Comparison of ENCODE assay signal across 11 cellular contexts in genomic region chr19:16449330-16449961, GRCh38. TPM values are rescaled to one million over a fixed set of nuclear protein-coding genes. Genes with fewer than 3 reads are reported as not detected.
A peak's percentile ranks its signal among the peaks of the same experiment; 100 is the strongest.
DNase-seq lines count a peak whose midpoint lies in the region; ATAC-seq and TF ChIP-seq lines count a peak whose summit lies in the region.
"Had no signal": no experiment of that assay in that cellular context is flagged by ENCODE, and none has a peak within 500 bp of the region (broad histone marks: within the 10 kb centered on the region; RNA-seq: fewer than 3 reads in every experiment).

No MANE protein-coding gene starts in this region.

- H3K4me3 ChIP-seq in DND-41 (ENCODE audit: low read depth in 1 of 2, low read length in 2 of 2) (no peak overlapping the region), MM.1S (ENCODE audit: low read length) (peak overlapping the region; percentile 1; the same call in 1 of the 2 replicates), choroid plexus epithelial cell (ENCODE audit: low read depth, low read length) (no peak overlapping the region), neuronal stem cell (ENCODE audit: low read length in 2 of 2) (no peak overlapping the region), neural progenitor cell (no peak overlapping the region)
- H3K4me3 ChIP-seq: right lobe of liver had no signal

- H3F3A ChIP-seq in MM.1S (ENCODE audit: insufficient read depth, low read length) (peaks cover 21% of the 10 kb centered on the region), neural progenitor cell (ENCODE audit: low read depth) (peaks cover 6% of the 10 kb centered on the region)

- no peak overlapping the region for H4K8ac ChIP-seq in neuronal stem cell (ENCODE audit: low read depth, low read length)

- H3K79me1 ChIP-seq in neuronal stem cell (ENCODE audit: low read depth, low read length) = no peaks in the 10 kb centered on the region

- no peak overlapping the region for H3K23ac ChIP-seq in neuronal stem cell (ENCODE audit: low read depth, low read length, poor library complexity)

- H3K14ac ChIP-seq in neuronal stem cell (ENCODE audit: low read length) = no peak overlapping the region

- WGBS in neuronal stem cell (ENCODE audit: extremely low coverage in 2 of 2, insufficient read length in 2 of 2, insufficient replicate concordance in 1 of 2), 2 donors = no CpG with 5 or more reads among the region's 6 CpGs

- H3K36me3 ChIP-seq in DND-41 (ENCODE audit: insufficient read depth, low read length) = 0 out of 2 replicates have a peak, but pooled peaks cover 4% of the 10 kb centered on the region
- H3K36me3 ChIP-seq in MM.1S (replicated peaks; ENCODE audit: insufficient read depth, low read length) = no peaks in the 10 kb centered on the region
- peaks cover 3 to 8% of the 10 kb centered on the region in 2 donors for H3K36me3 ChIP-seq in neuronal stem cell (replicated peaks in 1 of 2; ENCODE audit: control insufficient read depth in 2 of 2, insufficient read depth in 2 of 2, low read length in 2 of 2)
- H3K36me3 ChIP-seq in neural progenitor cell = no peaks in the 10 kb centered on the region
- H3K36me3 ChIP-seq: right lobe of liver had no signal

- H2AK5ac ChIP-seq in neuronal stem cell (ENCODE audit: low read depth, low read length) = no peak overlapping the region

- H3K9me3 ChIP-seq in DND-41 (ENCODE audit: insufficient read depth, low read length, severe bottlenecking) = no peaks in the 10 kb centered on the region
- no peaks in the 10 kb centered on the region for H3K9me3 ChIP-seq in MM.1S (replicated peaks; ENCODE audit: insufficient read depth, low read length)
- no peaks in the 10 kb centered on the region for H3K9me3 ChIP-seq in neuronal stem cell (replicated peaks in 1 of 2; ENCODE audit: control insufficient read depth in 2 of 2, insufficient read depth in 1 of 2, low read depth in 1 of 2, low read length in 2 of 2)
- H3K9me3 ChIP-seq in neural progenitor cell (ENCODE audit: low read depth) = no peaks in the 10 kb centered on the region
- H3K9me3 ChIP-seq: right lobe of liver had no signal

- H3K27ac ChIP-seq in DND-41 (ENCODE audit: low read length) (no peak overlapping the region), MM.1S (ENCODE audit: low read length) (peak overlapping the region; percentile 81), neuronal stem cell (replicated peaks; ENCODE audit: low read length) (no peak overlapping the region), neural progenitor cell (no peak overlapping the region)

- H2BK12ac ChIP-seq in neuronal stem cell (ENCODE audit: low read length) = no peak overlapping the region

- H2AFZ ChIP-seq in DND-41 (ENCODE audit: low read depth, low read length) = no peak overlapping the region
- no peak overlapping the region for H2AFZ ChIP-seq in MM.1S (ENCODE audit: low read length)
- no peak overlapping the region for H2AFZ ChIP-seq in neuronal stem cell (ENCODE audit: low read length)
- H2AFZ ChIP-seq in neural progenitor cell (replicated peaks) = no peak overlapping the region

- H2BK15ac ChIP-seq in neuronal stem cell (ENCODE audit: low read length) = no peak overlapping the region

- no peaks in the 10 kb centered on the region for H3K9me3 Mint-ChIP-seq in neural progenitor cell
- H3K9me3 Mint-ChIP-seq: endodermal cell had no signal

- H3K4me2 ChIP-seq in DND-41 (ENCODE audit: insufficient read depth, low read length) (no peak overlapping the region), MM.1S (ENCODE audit: low read depth, low read length) (peak overlapping the region; percentile 51; the same call in 1 of the 2 replicates), neuronal stem cell (ENCODE audit: insufficient read depth, low read length, poor library complexity, severe bottlenecking) (no peak overlapping the region), neural progenitor cell (no peak overlapping the region)

- H3K36me3 Mint-ChIP-seq in neural progenitor cell = peaks cover 7% of the 10 kb centered on the region

- peak; percentile 47; the same call in 2 of the 3 replicates for ATAC-seq in DND-41 (ENCODE audit: insufficient read depth, low read depth)
- ATAC-seq in GM19397 (IDR thresholded peaks at IDR 0.05; ENCODE audit: unreplicated experiment) = peak; percentile 44
- ATAC-seq in GM21515 (IDR thresholded peaks at IDR 0.05; ENCODE audit: unreplicated experiment) = no peak
- ATAC-seq: Panc1 had no signal

- no peak overlapping the region for H3K18ac ChIP-seq in neuronal stem cell (ENCODE audit: low read length)

- H4K20me1 ChIP-seq in DND-41 (ENCODE audit: insufficient read depth, low read length) (peaks cover 69% of the 10 kb centered on the region), MM.1S (ENCODE audit: insufficient read depth, low read length) (no peaks in the 10 kb centered on the region), neural progenitor cell (ENCODE audit: low read depth) (peaks cover 74% of the 10 kb centered on the region)

- no peak overlapping the region for H3K4ac ChIP-seq in neuronal stem cell (ENCODE audit: low read length)

- H3K27me3 ChIP-seq in DND-41 (ENCODE audit: insufficient read depth, low read length, poor library complexity) (no peaks in the 10 kb centered on the region), MM.1S (replicated peaks; ENCODE audit: insufficient read depth, low read length) (no peaks in the 10 kb centered on the region), neuronal stem cell (ENCODE audit: control insufficient read depth in 3 of 3, insufficient read depth in 3 of 3, low read depth in 1 of 3, low read length in 3 of 3) (no peaks in the 10 kb centered on the region), neural progenitor cell (no peaks in the 10 kb centered on the region)
- H3K27me3 ChIP-seq: right lobe of liver had no signal

- no peak overlapping the region for H4K91ac ChIP-seq in neuronal stem cell (ENCODE audit: low read depth, low read length, poor library complexity)

- H3K4me1 ChIP-seq in DND-41 (ENCODE audit: insufficient read depth, low read length) = no peaks in the 10 kb centered on the region
- H3K4me1 ChIP-seq in MM.1S (ENCODE audit: low read length) = peaks cover 50% of the 10 kb centered on the region
- H3K4me1 ChIP-seq in neuronal stem cell (ENCODE audit: control insufficient read depth in 2 of 2, insufficient read depth in 1 of 2, low read depth in 1 of 2, low read length in 2 of 2) = peaks cover 5 to 12% of the 10 kb centered on the region in 2 donors
- peaks cover 18% of the 10 kb centered on the region for H3K4me1 ChIP-seq in neural progenitor cell

- peaks cover 34% of the 10 kb centered on the region for H3K4me1 Mint-ChIP-seq in neural progenitor cell

- H3K27me3 Mint-ChIP-seq in neural progenitor cell (ENCODE audit: insufficient read depth, low read depth) = no peaks in the 10 kb centered on the region

- H3K9ac ChIP-seq in DND-41 (ENCODE audit: low read depth, low read length) (no peak overlapping the region), MM.1S (ENCODE audit: low read length) (peak overlapping the region; percentile 39), neuronal stem cell (ENCODE audit: low read depth, low read length, poor library complexity) (no peak overlapping the region), neural progenitor cell (no peak overlapping the region)

- H3K9me2 ChIP-seq in MM.1S (replicated peaks; ENCODE audit: insufficient read depth, low read length) = no peaks in the 10 kb centered on the region

- H3K79me2 ChIP-seq in DND-41 (ENCODE audit: insufficient read depth, low read length) (peaks cover 91% of the 10 kb centered on the region), MM.1S (ENCODE audit: low read length) (peaks cover 92% of the 10 kb centered on the region), neural progenitor cell (ENCODE audit: low read depth) (peaks cover 98% of the 10 kb centered on the region)

- TF ChIP-seq CTCF in DND-41 (IDR thresholded peaks at IDR 0.05; ENCODE audit: borderline replicate concordance, extremely low read depth, low read length, poor library complexity, severe bottlenecking) (no peak), MM.1S (IDR thresholded peaks at IDR 0.05; ENCODE audit: low read length) (no peak), choroid plexus epithelial cell (conservative IDR thresholded peaks at IDR 0.05; ENCODE audit: low read depth, low read length) (no peak), neural progenitor cell (IDR thresholded peaks at IDR 0.05) (no peak)

- H3K27ac Mint-ChIP-seq in neural progenitor cell = no peak overlapping the region
- H3K27ac Mint-ChIP-seq: endodermal cell had no signal

- DNase-seq in DND-41 (no peak), MM.1S (peak; percentile 90), choroid plexus epithelial cell (ENCODE audit: low read depth) (peak; percentile 68), NCI-H82 treated with DMSO at 0.1 percent for 48 hours (lab: John Stamatoyannopoulos, UW; ENCODE audit: unreplicated experiment) (no peak), neuronal stem cell (ENCODE audit: low spot score) (no peak), neural progenitor cell (ENCODE audit: low spot score) (no peak)
- DNase-seq: endodermal cell, right lobe of liver had no signal

- no peak overlapping the region for H3K4me3 Mint-ChIP-seq in neural progenitor cell
- H3K4me3 Mint-ChIP-seq: endodermal cell had no signal

- no peak overlapping the region for H2BK5ac ChIP-seq in neuronal stem cell (ENCODE audit: low read length)

- H2BK120ac ChIP-seq in neuronal stem cell (ENCODE audit: low read depth, low read length) = no peak overlapping the region

RNA-seq across cellular contexts. Expression of gene EPS15L1, which starts 22.3 kb away (rescaled TPM):
- polyA plus RNA-seq in neuronal stem cell (2013, experiment 1 of 2) = 26.7 TPM
- 25.4 TPM for polyA plus RNA-seq in neuronal stem cell (2013, experiment 2 of 2)
- total RNA-seq in neural progenitor cell (ENCODE audit: low replicate concordance) = 15.8 and 24.4 TPM in 2 replicates

RNA-seq across cellular contexts. Expression of gene CALR3, which starts 46.5 kb away (rescaled TPM):
- polyA plus RNA-seq in neuronal stem cell (2013, experiment 1 of 2) = 0.07 TPM
- polyA plus RNA-seq in neuronal stem cell (2013, experiment 2 of 2) = 0.07 TPM
- 0.09 and 2.0 TPM in 2 replicates for total RNA-seq in neural progenitor cell (ENCODE audit: low replicate concordance)
- total RNA-seq: right lobe of liver had no signal

RNA-seq across cellular contexts. Expression of gene C19orf44, which starts 46.7 kb away (rescaled TPM):
- 4.7 TPM for polyA plus RNA-seq in neuronal stem cell (2013, experiment 1 of 2)
- polyA plus RNA-seq in neuronal stem cell (2013, experiment 2 of 2) = 4.7 TPM
- total RNA-seq in neural progenitor cell (ENCODE audit: low replicate concordance) = 10.9 and 13.2 TPM in 2 replicates

Comparison
In these comparisons a context has a peak if more than half of its experiments do, and no peak if none do; other contexts are left out.
1. DNase-seq: peak in MM.1S (single experiment) and choroid plexus epithelial cell (single experiment); none in DND-41 (single experiment), NCI-H82 treated with DMSO at 0.1 percent for 48 hours (single experiment), neuronal stem cell (single experiment) and neural progenitor cell (single experiment).